In genomic region chr13:77714119-77714755, GRCh38 we compare ENCODE assay signal across 29 cellular contexts. TPM values are rescaled to one million over a fixed set of nuclear protein-coding genes. Genes with fewer than 3 reads are reported as not detected.
A peak's percentile ranks its signal among the peaks of the same experiment; 100 is the strongest.
DNase-seq lines count a peak whose midpoint lies in the region; ATAC-seq, FAIRE-seq and TF ChIP-seq lines count a peak whose summit lies in the region.
"Had no signal": no experiment of that assay in that cellular context is flagged by ENCODE, and none has a peak within 500 bp of the region (broad histone marks: within the 10 kb centered on the region; RNA-seq: fewer than 3 reads in every experiment).

No MANE protein-coding gene starts in this region.

- no peak for TF ChIP-seq CTCF in activated CD8-positive, alpha-beta T cell treated with anti-CD3 and anti-CD28 coated beads for 36 hours (IDR thresholded peaks at IDR 0.05)
- TF ChIP-seq CTCF in GM12878 (IDR thresholded peaks at IDR 0.05 in 2 of 3, conservative IDR thresholded peaks at IDR 0.05 in 1 of 3; ENCODE audit: control insufficient read depth in 2 of 3, extremely low read depth in 1 of 3, insufficient read depth in 1 of 3, low read depth in 3 of 3, low read length in 3 of 3) (no peak), lower lobe of right lung (IDR thresholded peaks at IDR 0.05) (no peak)

- no peak overlapping the region for H3K4me3 ChIP-seq in GM12878
- H3K4me3 ChIP-seq in lower lobe of right lung, result no peak overlapping the region
- H3K4me3 ChIP-seq: A549, cardiac muscle cell, heart right ventricle, upper lobe of left lung had no signal

- no peak overlapping the region for H3K4me3 Mint-ChIP-seq in activated CD8-positive, alpha-beta T cell treated with anti-CD3 and anti-CD28 coated beads for 36 hours
- H3K4me3 Mint-ChIP-seq in activated CD8-positive, alpha-beta T cell treated with anti-CD3 and anti-CD28 coated beads, Interleukin-2, amount 10 ng/mL, durations not matched to agents 7 days and 5 days, result no peak overlapping the region

- TF ChIP-seq RAD21 in GM12878 (IDR thresholded peaks at IDR 0.05; ENCODE audit: insufficient read depth, low read depth, low read length), result no peak

- peak; percentile 49 for ATAC-seq in activated CD8-positive, alpha-beta T cell treated with anti-CD3 and anti-CD28 coated beads for 36 hours
- no peak for ATAC-seq in activated CD8-positive, alpha-beta T cell treated with anti-CD3 and anti-CD28 coated beads, Interleukin-2, amount 10 ng/mL, durations not matched to agents 7 days and 5 days
- peak; percentile 39 for ATAC-seq in GM19452 (IDR thresholded peaks at IDR 0.05; ENCODE audit: unreplicated experiment)
- peak; percentile 67 for ATAC-seq in HG03039 (IDR thresholded peaks at IDR 0.05; ENCODE audit: unreplicated experiment)
- peak; percentile 51 for ATAC-seq in GM12878
- no peak for ATAC-seq in lower lobe of right lung
- ATAC-seq: A549, esophagus mucosa, foreskin keratinocyte, heart right ventricle, Right ventricle myocardium inferior had no signal

- no peaks in the 10 kb centered on the region for H4K20me1 ChIP-seq in GM12878 (ENCODE audit: control insufficient read depth, insufficient read depth)

- DNase-seq in activated CD8-positive, alpha-beta T cell treated with anti-CD3 and anti-CD28 coated beads for 36 hours, result peak; percentile 6
- DNase-seq in activated CD8-positive, alpha-beta T cell treated with anti-CD3 and anti-CD28 coated beads, Interleukin-2, amount 10 ng/mL, durations not matched to agents 7 days and 5 days, result no peak
- no peak for DNase-seq in GM12878 (ENCODE audit: low read depth, low spot score)
- no peak for DNase-seq in A172 (ENCODE audit: low spot score)
- no peak for DNase-seq in lower lobe of right lung
- no peak for DNase-seq in 8988T
- DNase-seq: activated CD4-positive, alpha-beta T cell treated with anti-CD3 and anti-CD28 coated beads, Interleukin-2, amount 50 U/mL, for 1 hour; activated naive CD4-positive, alpha-beta T cell treated with Interleukin-2 at 50 U/mL for 16 hours; anterior cingulate cortex; BE2C; cortex of kidney; foreskin keratinocyte; heart right ventricle; NCI-H1417 treated with DMSO at 0.1 percent for 48 hours; NCI-H2081 treated with DMSO at 0.1 percent for 48 hours; NCI-H82; OCI-M1; substantia nigra; upper lobe of left lung had no signal

- H3K27me3 Mint-ChIP-seq in activated CD8-positive, alpha-beta T cell treated with anti-CD3 and anti-CD28 coated beads for 36 hours, result no peaks in the 10 kb centered on the region
- H3K27me3 Mint-ChIP-seq in activated CD8-positive, alpha-beta T cell treated with anti-CD3 and anti-CD28 coated beads, Interleukin-2, amount 10 ng/mL, durations not matched to agents 7 days and 5 days (ENCODE audit: low read depth), result no peaks in the 10 kb centered on the region
- H3K27me3 Mint-ChIP-seq: IgD-negative memory B cell had no signal

- WGBS in GM12878 (ENCODE audit: insufficient coverage, insufficient replicate concordance, low lambda C conversion rate, missing lambda C conversion rate), result 81% methylated on average over 3 of the region's 3 CpGs

- no TSS peak for BruUV-seq in GM12878 (replicated peaks; lab: Mats Ljungman, UMichigan)

- in situ Hi-C loops in GM12878 (cut with MboI), result loop anchor here (10.0 to 25.0 kb wide), 3 partner anchors 389 to 1673 kb away; partner anchors contain the start of genes CLN5 and MYCBP2

- H3K36me3 ChIP-seq in GM12878 (ENCODE audit: control insufficient read depth in 2 of 2, insufficient read depth in 2 of 2, low read length in 1 of 2) (no peaks in the 10 kb centered on the region), lower lobe of right lung (no peaks in the 10 kb centered on the region)
- H3K36me3 ChIP-seq: BE2C, cardiac muscle cell, heart right ventricle, neutrophil, upper lobe of left lung had no signal

- H3K9me3 ChIP-seq in GM12878 (replicated peaks; ENCODE audit: control insufficient read depth, insufficient read depth, low read length) (peaks cover 3% of the 10 kb centered on the region; the same call in 2 of the 3 replicates), lower lobe of right lung (peaks cover 12% of the 10 kb centered on the region)
- H3K9me3 ChIP-seq: A549, neutrophil had no signal

- H3K4me1 ChIP-seq in GM12878 (ENCODE audit: control insufficient read depth, insufficient read depth, low read length), result peaks cover 12% of the 10 kb centered on the region
- H3K4me1 ChIP-seq in lower lobe of right lung, result no peaks in the 10 kb centered on the region
- H3K4me1 ChIP-seq: A549, BE2C, foreskin keratinocyte, heart right ventricle, upper lobe of left lung had no signal

- peaks cover 10% of the 10 kb centered on the region for H3K36me3 Mint-ChIP-seq in activated CD8-positive, alpha-beta T cell treated with anti-CD3 and anti-CD28 coated beads for 36 hours (ENCODE audit: low read depth)
- peaks cover 28% of the 10 kb centered on the region for H3K36me3 Mint-ChIP-seq in activated CD8-positive, alpha-beta T cell treated with anti-CD3 and anti-CD28 coated beads, Interleukin-2, amount 10 ng/mL, durations not matched to agents 7 days and 5 days (ENCODE audit: low read depth)

- no peak for FAIRE-seq in GM12878 (lab: Jason Lieb, UNC)
- FAIRE-seq: A549, G401.6 had no signal

- H3K27me3 ChIP-seq in GM12878 (replicated peaks in 1 of 2; ENCODE audit: control insufficient read depth in 2 of 2, insufficient read depth in 2 of 2, low read length in 1 of 2), result no peaks in the 10 kb centered on the region
- no peaks in the 10 kb centered on the region for H3K27me3 ChIP-seq in lower lobe of right lung (ENCODE audit: low read depth)
- H3K27me3 ChIP-seq: BE2C, cardiac muscle cell, heart right ventricle, neutrophil, upper lobe of left lung had no signal

- H3K27ac ChIP-seq in GM12878 (ENCODE audit: control insufficient read depth, insufficient read depth) (peak overlapping the region; percentile 17; the same call in 1 of the 2 replicates), lower lobe of right lung (no peak overlapping the region)
- H3K27ac ChIP-seq: A549, cardiac muscle cell, foreskin keratinocyte, heart right ventricle, neutrophil, upper lobe of left lung, VCaP had no signal

- no peak for TF ChIP-seq POLR2A in GM12878 (IDR thresholded peaks at IDR 0.05; ENCODE audit: low read depth, low read length)

- POLR2A ChIA-PET in activated CD8-positive, alpha-beta T cell treated with anti-CD3 and anti-CD28 coated beads for 36 hours (lab: Charles Lee), result interaction anchor here (0.7 to 1.4 kb wide), 2 partner anchors 9 to 104 kb away, joined by 3 read pairs; no protein-coding TSS in a partner anchor
- POLR2A ChIA-PET in activated CD8-positive, alpha-beta T cell treated with anti-CD3 and anti-CD28 coated beads, Interleukin-2, amount 10 ng/mL, durations not matched to agents 7 days and 5 days (lab: Charles Lee), result no interaction called here
- POLR2A ChIA-PET in GM12878 (lab: Charles Lee), result interaction anchor here (1.7 kb wide), 1 partner anchor 8 kb away, joined by 6 read pairs; no protein-coding TSS in a partner anchor

- no peak overlapping the region for H3K9ac ChIP-seq in GM12878 (ENCODE audit: control insufficient read depth, insufficient read depth, low read length)

- intact Hi-C loops in activated CD8-positive, alpha-beta T cell treated with anti-CD3 and anti-CD28 coated beads for 36 hours (cut with micrococcal nuclease), result no loop called here
- intact Hi-C loops in GM12878 (cut with micrococcal nuclease; ENCODE audit: unreplicated experiment), result no loop called here
- intact Hi-C loops in lower lobe of right lung (cut with DNase I), result no loop called here

- H3K27ac Mint-ChIP-seq in activated CD8-positive, alpha-beta T cell treated with anti-CD3 and anti-CD28 coated beads for 36 hours, result no peak overlapping the region
- no peak overlapping the region for H3K27ac Mint-ChIP-seq in activated CD8-positive, alpha-beta T cell treated with anti-CD3 and anti-CD28 coated beads, Interleukin-2, amount 10 ng/mL, durations not matched to agents 7 days and 5 days

- no peak overlapping the region for H2AFZ ChIP-seq in GM12878 (ENCODE audit: control insufficient read depth, low read depth, low read length)

- CTCF ChIA-PET in activated CD8-positive, alpha-beta T cell treated with anti-CD3 and anti-CD28 coated beads for 36 hours (lab: Charles Lee), result interaction anchor here (1.3 kb wide), 1 partner anchor 121 kb away, joined by 3 read pairs; no protein-coding TSS in a partner anchor
- CTCF ChIA-PET in activated CD8-positive, alpha-beta T cell treated with anti-CD3 and anti-CD28 coated beads, Interleukin-2, amount 10 ng/mL, durations not matched to agents 7 days and 5 days (lab: Charles Lee), result interaction anchor here (1.2 kb wide), 1 partner anchor 15 kb away, joined by 4 read pairs; no protein-coding TSS in a partner anchor
- CTCF ChIA-PET in GM12878 (lab: Yijun Ruan, JAX), result interaction anchor here (0.6 to 1.7 kb wide), 7 partner anchors 12 to 1265 kb away, joined by 3 to 7 read pairs (median 5); no protein-coding TSS in a partner anchor

- no peak for TF ChIP-seq EP300 in GM12878 (IDR thresholded peaks at IDR 0.05; ENCODE audit: borderline replicate concordance in 1 of 2, control insufficient read depth in 1 of 2, low read depth in 2 of 2, low read length in 2 of 2)

- H3K4me1 Mint-ChIP-seq in activated CD8-positive, alpha-beta T cell treated with anti-CD3 and anti-CD28 coated beads for 36 hours (ENCODE audit: low read depth), result peaks cover 48% of the 10 kb centered on the region
- peaks cover 3% of the 10 kb centered on the region for H3K4me1 Mint-ChIP-seq in activated CD8-positive, alpha-beta T cell treated with anti-CD3 and anti-CD28 coated beads, Interleukin-2, amount 10 ng/mL, durations not matched to agents 7 days and 5 days (ENCODE audit: low read depth)

- SMC1A ChIA-PET in GM12878 (lab: Charles Lee; ENCODE audit: uncharacterized antibody, unreplicated experiment), result interaction anchor here (2.4 to 3.8 kb wide), 6 partner anchors 8 to 17 kb away, joined by 8 to 26 read pairs (median 16); partner anchors contain the start of gene SLAIN1

- H3K79me2 ChIP-seq in GM12878 (ENCODE audit: control insufficient read depth, insufficient read depth, low read length), result peaks cover 12% of the 10 kb centered on the region

- RAD21 ChIA-PET in GM12878 (lab: Charles Lee; ENCODE audit: unreplicated experiment), result interaction anchor here (1.0 to 1.7 kb wide), 3 partner anchors 8 to 221 kb away, joined by 3 to 6 read pairs (median 4); no protein-coding TSS in a partner anchor

- 0 out of 2 replicates have a peak overlapping the region, but pooled peaks have one; percentile 38 for H3K4me2 ChIP-seq in GM12878 (ENCODE audit: control insufficient read depth, insufficient read depth)
- H3K4me2 ChIP-seq: A549 had no signal

- H3K9me3 Mint-ChIP-seq in activated CD8-positive, alpha-beta T cell treated with anti-CD3 and anti-CD28 coated beads for 36 hours, result peaks cover 26% of the 10 kb centered on the region
- H3K9me3 Mint-ChIP-seq in activated CD8-positive, alpha-beta T cell treated with anti-CD3 and anti-CD28 coated beads, Interleukin-2, amount 10 ng/mL, durations not matched to agents 7 days and 5 days (ENCODE audit: insufficient read depth), result peaks cover 16% of the 10 kb centered on the region

RNA-seq across cellular contexts. Expression of gene SLAIN1, which starts 16.8 kb away (rescaled TPM):
- total RNA-seq in activated CD8-positive, alpha-beta T cell treated with anti-CD3 and anti-CD28 coated beads for 36 hours, result 10 to 100 TPM; 26.5 to 32.0 TPM
- 10 to 100 TPM; 27.0 to 29.5 TPM for total RNA-seq in activated CD8-positive, alpha-beta T cell treated with anti-CD3 and anti-CD28 coated beads, Interleukin-2, amount 10 ng/mL, durations not matched to agents 7 days and 5 days
- 77.0 and 94.9 TPM in 2 replicates for total RNA-seq in GM12878 (2013; cell fraction: nucleolus; rRNA removed)
- total RNA-seq in GM12878 (2014; rRNA removed) (72.5 and 88.7 TPM in 2 replicates), GM12878 (2014; rRNA removed; fragmentation: Illumina TruSeq; extraction: Trizol) (85.2 and 86.5 TPM in 2 replicates), GM12878 (2021) (57.3 and 58.5 TPM in 2 replicates), lower lobe of right lung (16.4 TPM)
- 23.5 TPM for polyA plus RNA-seq in GM12878 (2011; ENCODE audit: low read depth)
- polyA plus RNA-seq in GM12878 (2011; rRNA removed) (140 and 174 TPM in 2 replicates), GM12878 (2014; fragmentation: Illumina TruSeq; extraction: Trizol) (98.4 and 167 TPM in 2 replicates), GM12878 (2014; fragmentation: Nextera tagmentation; extraction: Ambion mirVana) (10 to 100 TPM; 26.8 to 35.1 TPM), GM12878 (2014; rRNA removed) (45.1 and 56.6 TPM in 2 replicates), GM12878 (2016; fragmentation: Nextera tagmentation; extraction: Ambion mirVana) (10 to 100 TPM; 11.9 to 12.3 TPM)
- polyA plus RNA-seq in GM12878 (2011; cell fraction: cytosol; rRNA removed), result 64.7 and 76.5 TPM in 2 replicates
- 54.6 and 60.5 TPM in 2 replicates for polyA plus RNA-seq in GM12878 (2011; cell fraction: nucleus; rRNA removed)
- 24.1 and 36.5 TPM in 2 replicates for polyA plus RNA-seq in GM12878 (2012)
- 107 and 169 TPM in 2 replicates for polyA minus RNA-seq in GM12878 (2011; rRNA and poly(A)+ RNA removed)
- polyA minus RNA-seq in GM12878 (2011; cell fraction: cytosol; rRNA and poly(A)+ RNA removed), result 31.7 and 34.1 TPM in 2 replicates
- polyA minus RNA-seq in GM12878 (2011; cell fraction: nucleus; rRNA and poly(A)+ RNA removed), result 85.0 and 121 TPM in 2 replicates
- 0.03 TPM in 1 of 2 replicates, not detected in the other for total RNA-seq in A172 (2014; rRNA removed; shearing (Covaris generic))
- total RNA-seq: foreskin keratinocyte had no signal
- polyA plus RNA-seq: foreskin keratinocyte had no signal

Comparison
In these comparisons a context has a peak if more than half of its experiments do, and no peak if none do; other contexts are left out.
1. ATAC-seq: peak in activated CD8-positive, alpha-beta T cell treated with anti-CD3 and anti-CD28 coated beads for 36 hours (single experiment), GM19452 (single experiment), HG03039 (single experiment) and GM12878 (single experiment); none in activated CD8-positive, alpha-beta T cell treated with anti-CD3 and anti-CD28 coated beads, Interleukin-2, amount 10 ng/mL, durations not matched to agents 7 days and 5 days (single experiment) and lower lobe of right lung (0 of 2).
2. RNA of gene SLAIN1, which starts 16.8 kb away (total RNA-seq): 57.3 to 94.9 TPM in GM12878, 26.5 to 32.0 TPM in activated CD8-positive, alpha-beta T cell treated with anti-CD3 and anti-CD28 coated beads for 36 hours, 27.0 to 29.5 TPM in activated CD8-positive, alpha-beta T cell treated with anti-CD3 and anti-CD28 coated beads, Interleukin-2, amount 10 ng/mL, durations not matched to agents 7 days and 5 days and 16.4 TPM in lower lobe of right lung (single experiment); 0.03 TPM in A172; every median in the first group is over 10 times any median in the second.